In genomic region chr10:60003709-60004191, GRCh38 we compare ENCODE assay signal across 19 cellular contexts.
DNase-seq lines count a peak whose midpoint lies in the region; ATAC-seq, FAIRE-seq and TF ChIP-seq lines count a peak whose summit lies in the region.
"Had no signal": no experiment of that assay in that cellular context is flagged by ENCODE, and none has a peak within 500 bp of the region (broad histone marks: within the 10 kb centered on the region; RNA-seq: fewer than 3 reads in every experiment).

No MANE protein-coding gene starts in this region.

- H2BK5ac ChIP-seq in H1 (ENCODE audit: low read depth, low read length) = peak overlapping the region; percentile 76; the same call in 1 of the 2 replicates

- H2BK20ac ChIP-seq in H1 (ENCODE audit: low read length) = peak overlapping the region; percentile 94; the same call in 1 of the 2 replicates

- TF ChIP-seq POLR2A in H1 (IDR thresholded peaks at IDR 0.05; ENCODE audit: control extremely low read depth in 1 of 2, low read depth in 2 of 2, low read length in 2 of 2) = no peak

- no peak overlapping the region for H4K8ac ChIP-seq in H1 (ENCODE audit: extremely low read depth, insufficient read depth, low read length)

- H3K23ac ChIP-seq in H1 (ENCODE audit: insufficient read length) = no peak overlapping the region

- no peaks in the 10 kb centered on the region for H3K36me3 Mint-ChIP-seq in neural progenitor cell
- no peaks in the 10 kb centered on the region for H3K36me3 Mint-ChIP-seq in activated CD4-positive, alpha-beta T cell treated with anti-CD3 and anti-CD28 coated beads for 36 hours (ENCODE audit: low read depth)

- DNase-seq in NCI-H748 (lab: John Stamatoyannopoulos, UW; ENCODE audit: unreplicated experiment) (peak; percentile 6), NCI-H748 treated with DMSO at 0.1 percent for 48 hours (lab: John Stamatoyannopoulos, UW) (no peak), H1 (ENCODE audit: low read depth in 1 of 2, low spot score in 2 of 2) (peak in 1 of 2 experiments; percentile 70), neural progenitor cell (ENCODE audit: low spot score) (peak; percentile 46), left lung (no peak)
- DNase-seq in activated CD4-positive, alpha-beta T cell treated with anti-CD3 and anti-CD28 coated beads for 36 hours = no peak
- no peak for DNase-seq in activated T-cell treated with anti-CD3 and anti-CD28 coated beads, Interleukin-2, amount 50 U/mL, for 48 hours
- DNase-seq: Kasumi-1, NCI-H1436, NCI-H2029 treated with DMSO at 0.1 percent for 48 hours, NCI-H226, NCI-H526 treated with DMSO at 0.1 percent for 48 hours, SJCRH30 had no signal

- no peaks in the 10 kb centered on the region for H3K27me3 Mint-ChIP-seq in neural progenitor cell (ENCODE audit: insufficient read depth, low read depth)
- H3K27me3 Mint-ChIP-seq in activated CD4-positive, alpha-beta T cell treated with anti-CD3 and anti-CD28 coated beads for 36 hours = peaks cover 3% of the 10 kb centered on the region

- TF ChIP-seq EP300 in H1 (IDR thresholded peaks at IDR 0.05; ENCODE audit: borderline replicate concordance in 1 of 2, low read depth in 2 of 2, low read length in 2 of 2) = no peak

- H3K27ac ChIP-seq in HUES64 (ENCODE audit: low read depth, low read length) (peak overlapping the region; percentile 92), H1 (ENCODE audit: low read depth, low read length) (peak overlapping the region; percentile 3; the same call in 1 of the 2 replicates), neural progenitor cell (no peak overlapping the region), left lung (no peak overlapping the region)
- H3K27ac ChIP-seq: C4-2B, HL-60, SJCRH30 had no signal

- no peaks in the 10 kb centered on the region for H3K79me2 ChIP-seq in H1 (ENCODE audit: control insufficient read depth in 1 of 2, insufficient read depth in 2 of 2, low read length in 2 of 2)
- no peaks in the 10 kb centered on the region for H3K79me2 ChIP-seq in neural progenitor cell (ENCODE audit: low read depth)

- no peak; a peak in 1 of 4 replicates for TF ChIP-seq RAD21 in H1 (IDR thresholded peaks at IDR 0.05 in 1 of 2, conservative IDR thresholded peaks at IDR 0.05 in 1 of 2; ENCODE audit: low read depth in 2 of 2, low read length in 2 of 2)

- H2AFZ ChIP-seq in H1 (ENCODE audit: low read length) = no peak overlapping the region
- H2AFZ ChIP-seq in neural progenitor cell (replicated peaks) = no peak overlapping the region

- H3F3A ChIP-seq in neural progenitor cell (ENCODE audit: low read depth) = peaks cover 20% of the 10 kb centered on the region

- no peaks in the 10 kb centered on the region for H3K9me3 ChIP-seq in HUES64 (ENCODE audit: insufficient read depth, low read depth, low read length)
- H3K9me3 ChIP-seq in H1 (ENCODE audit: insufficient read depth in 2 of 2, low read depth in 1 of 2, low read length in 1 of 2) = 0 out of 4 replicates have a peak, but pooled peaks cover 0 to 2% of the 10 kb centered on the region in 2 experiments
- no peaks in the 10 kb centered on the region for H3K9me3 ChIP-seq in neural progenitor cell (ENCODE audit: low read depth)
- H3K9me3 ChIP-seq in left lung = no peaks in the 10 kb centered on the region
- H3K9me3 ChIP-seq: SJCRH30 had no signal

- no peaks in the 10 kb centered on the region for H3K27me3 ChIP-seq in HUES64 (ENCODE audit: insufficient read depth, low read length)
- no peaks in the 10 kb centered on the region; a peak in 1 of 7 replicates for H3K27me3 ChIP-seq in H1 (replicated peaks in 1 of 4; ENCODE audit: control insufficient read depth in 3 of 4, extremely low read depth in 1 of 4, insufficient read depth in 3 of 4, low read length in 3 of 4)
- no peaks in the 10 kb centered on the region for H3K27me3 ChIP-seq in neural progenitor cell
- H3K27me3 ChIP-seq in left lung = no peaks in the 10 kb centered on the region
- H3K27me3 ChIP-seq: SJCRH30 had no signal

- H3K79me1 ChIP-seq in H1 (ENCODE audit: low read depth, low read length) = no peaks in the 10 kb centered on the region

- no peak overlapping the region for H3K18ac ChIP-seq in H1 (ENCODE audit: extremely low read depth, low read length)

- H3K4me1 ChIP-seq in HUES64 (ENCODE audit: insufficient read depth, low read length) (peaks cover 26% of the 10 kb centered on the region), H1 (replicated peaks in 1 of 4; ENCODE audit: control insufficient read depth in 3 of 4, insufficient read depth in 4 of 4, low read length in 3 of 4) (peaks cover 0 to 20% (median 11%) of the 10 kb centered on the region in 4 experiments; a peak in 5 of 7 replicates), neural progenitor cell (peaks cover 16% of the 10 kb centered on the region), left lung (no peaks in the 10 kb centered on the region)
- H3K4me1 ChIP-seq: SJCRH30 had no signal

- POLR2A ChIA-PET in H1 (lab: Charles Lee; ENCODE audit: partially characterized antibody) = interaction anchor here (1.1 to 2.1 kb wide), 2 partner anchors 9 to 98 kb away, joined by 3 to 6 read pairs; partner anchors contain the start of gene CCDC6
- POLR2A ChIA-PET in activated CD4-positive, alpha-beta T cell treated with anti-CD3 and anti-CD28 coated beads for 36 hours (lab: Charles Lee) = no interaction called here

- no peak overlapping the region for H3K14ac ChIP-seq in H1 (ENCODE audit: insufficient read length)

- peak overlapping the region; percentile 27 to 36 for H3K4me2 ChIP-seq in H1 (ENCODE audit: insufficient read depth in 1 of 2, low read depth in 2 of 2, low read length in 2 of 2)
- peak overlapping the region; percentile 5 for H3K4me2 ChIP-seq in neural progenitor cell

- no peak overlapping the region for H2BK15ac ChIP-seq in H1 (ENCODE audit: low read length)

- TF ChIP-seq CTCF in H1 (IDR thresholded peaks at IDR 0.05; ENCODE audit: control extremely low read depth in 1 of 3, insufficient read depth in 1 of 3, low read depth in 1 of 3, low read length in 3 of 3) = no peak
- TF ChIP-seq CTCF in neural progenitor cell (IDR thresholded peaks at IDR 0.05) = no peak
- TF ChIP-seq CTCF in left lung (IDR thresholded peaks at IDR 0.05) = no peak

- intact Hi-C loops in activated CD4-positive, alpha-beta T cell treated with anti-CD3 and anti-CD28 coated beads for 36 hours (cut with DNase I, micrococcal nuclease) = no loop called here
- intact Hi-C loops in left lung (cut with DNase I) = no loop called here

- H3K23me2 ChIP-seq in H1 (ENCODE audit: low read depth, low read length) = no peaks in the 10 kb centered on the region

- no peaks in the 10 kb centered on the region for H3K36me3 ChIP-seq in HUES64 (ENCODE audit: insufficient read depth, low read length)
- H3K36me3 ChIP-seq in H1 (ENCODE audit: control insufficient read depth in 2 of 4, insufficient read depth in 4 of 4, low read length in 3 of 4) = no peaks in the 10 kb centered on the region; a peak in 2 of 8 replicates
- no peaks in the 10 kb centered on the region for H3K36me3 ChIP-seq in neural progenitor cell
- no peaks in the 10 kb centered on the region for H3K36me3 ChIP-seq in left lung
- H3K36me3 ChIP-seq: SJCRH30 had no signal

- ATAC-seq in activated CD4-positive, alpha-beta T cell treated with anti-CD3 and anti-CD28 coated beads for 36 hours = no peak
- no peak for ATAC-seq in left lung

- peak overlapping the region; percentile 71 for H4K5ac ChIP-seq in H1 (ENCODE audit: insufficient read length, low read depth, low read length)

- peaks cover 8% of the 10 kb centered on the region for H3K4me1 Mint-ChIP-seq in neural progenitor cell
- H3K4me1 Mint-ChIP-seq in activated CD4-positive, alpha-beta T cell treated with anti-CD3 and anti-CD28 coated beads for 36 hours = peaks cover 8% of the 10 kb centered on the region

- no peak overlapping the region for H2AK5ac ChIP-seq in H1 (ENCODE audit: low read depth, low read length)

- no peak overlapping the region for H3K9ac ChIP-seq in HUES64 (ENCODE audit: low read depth, low read length)
- H3K9ac ChIP-seq in H1 (replicated peaks in 1 of 4; ENCODE audit: extremely low read depth in 1 of 4, low read depth in 3 of 4, low read length in 3 of 4) = no peak overlapping the region
- no peak overlapping the region for H3K9ac ChIP-seq in neural progenitor cell

- peak; percentile 97 for FAIRE-seq in H1 (lab: Jason Lieb, UNC)
- FAIRE-seq: A204.1, G401.6, GM12891 had no signal

- H3K4me3 ChIP-seq in HUES64 (ENCODE audit: low read length) = no peak overlapping the region
- no peak overlapping the region for H3K4me3 ChIP-seq in H1 (ENCODE audit: extremely low read depth in 1 of 4, insufficient read depth in 2 of 4, low read depth in 3 of 4, low read length in 4 of 4)
- no peak overlapping the region for H3K4me3 ChIP-seq in neural progenitor cell
- H3K4me3 ChIP-seq in left lung = no peak overlapping the region
- H3K4me3 ChIP-seq: SJCRH30 had no signal

- 19% methylated on average over 1 of the region's 1 CpG for WGBS in HUES64
- WGBS in H1 (ENCODE audit: extremely low coverage in 1 of 2, insufficient coverage in 1 of 2, insufficient read length in 1 of 2, insufficient replicate concordance in 2 of 2, low coverage in 1 of 2, low lambda C conversion rate in 2 of 2, missing lambda C conversion rate in 1 of 2), 2 experiments = 5% methylated on average over 1 of the region's 1 CpG; no CpG with 5 or more reads in 1 of the 2 experiments

- H4K20me1 ChIP-seq in H1 (replicated peaks in 1 of 2; ENCODE audit: control insufficient read depth in 1 of 2, insufficient read depth in 2 of 2, low read length in 2 of 2) (no peaks in the 10 kb centered on the region), neural progenitor cell (ENCODE audit: low read depth) (no peaks in the 10 kb centered on the region)

- peak overlapping the region; percentile 81 for H2BK120ac ChIP-seq in H1 (replicated peaks; ENCODE audit: low read depth, low read length)

- H3K27ac Mint-ChIP-seq in neural progenitor cell = no peak overlapping the region
- H3K27ac Mint-ChIP-seq in activated CD4-positive, alpha-beta T cell treated with anti-CD3 and anti-CD28 coated beads for 36 hours = no peak overlapping the region

- H3K4me3 Mint-ChIP-seq in neural progenitor cell = no peak overlapping the region
- no peak overlapping the region for H3K4me3 Mint-ChIP-seq in activated CD4-positive, alpha-beta T cell treated with anti-CD3 and anti-CD28 coated beads for 36 hours

- CTCF ChIA-PET in H1 (lab: Charles Lee; ENCODE audit: partially characterized antibody) = interaction anchor here (0.6 to 2.9 kb wide), 4 partner anchors 14 to 301 kb away, joined by 3 to 6 read pairs (median 3); no protein-coding TSS in a partner anchor
- CTCF ChIA-PET in activated CD4-positive, alpha-beta T cell treated with anti-CD3 and anti-CD28 coated beads for 36 hours (lab: Charles Lee) = no interaction called here

- peaks cover 3% of the 10 kb centered on the region for H3K9me3 Mint-ChIP-seq in neural progenitor cell
- no peaks in the 10 kb centered on the region for H3K9me3 Mint-ChIP-seq in activated CD4-positive, alpha-beta T cell treated with anti-CD3 and anti-CD28 coated beads for 36 hours (ENCODE audit: low read depth)

- H3K56ac ChIP-seq in H1 (replicated peaks; ENCODE audit: insufficient read length, low read depth, low read length) = no peak overlapping the region

- H3K4ac ChIP-seq in H1 (replicated peaks; ENCODE audit: insufficient read length, low read depth, low read length) = peak overlapping the region; percentile 34

- H2BK12ac ChIP-seq in H1 (ENCODE audit: low read depth, low read length) = 0 out of 2 replicates have a peak overlapping the region, but pooled peaks have one; percentile 82

- peak overlapping the region; percentile 86 for H4K91ac ChIP-seq in H1 (replicated peaks; ENCODE audit: insufficient read length, low read length)

Comparison
In these comparisons a context has a peak if more than half of its experiments do, and no peak if none do; other contexts are left out.
1. DNase-seq: peak in NCI-H748 (single experiment) and neural progenitor cell (single experiment); none in NCI-H748 treated with DMSO at 0.1 percent for 48 hours (single experiment), activated CD4-positive, alpha-beta T cell treated with anti-CD3 and anti-CD28 coated beads for 36 hours (single experiment), activated T-cell treated with anti-CD3 and anti-CD28 coated beads, Interleukin-2, amount 50 U/mL, for 48 hours (0 of 2) and left lung (0 of 2).
2. H3K27ac ChIP-seq: peak in HUES64 (single experiment) and H1 (single experiment); none in neural progenitor cell (single experiment) and left lung (0 of 2).